Comparison of ENCODE assay signal across 28 cellular contexts in genomic region chr12:69168828-69169227, GRCh38.
"Had no signal": no experiment of that assay in that cellular context is flagged by ENCODE, and none has a peak within 500 bp of the region (broad histone marks: within the 10 kb centered on the region; RNA-seq: fewer than 3 reads in every experiment).

No MANE protein-coding gene starts in this region.

- H3K4me3 ChIP-seq: breast epithelium, MG63, Peyer's patch, SJCRH30 had no signal

- H3K36me3 Mint-ChIP-seq: activated naive CD4-positive, alpha-beta T cell treated with anti-CD3 and anti-CD28 coated beads, Interleukin-2, amount 50 U/mL, for 24 hours had no signal

- H3K9me3 ChIP-seq: breast epithelium, MG63, Peyer's patch, SJCRH30, SK-N-SH had no signal

- H3K4me1 ChIP-seq: breast epithelium, Peyer's patch, SJCRH30 had no signal

- DNase-seq: activated CD4-positive, alpha-beta T cell treated with anti-CD3 and anti-CD28 coated beads for 48 hours; activated CD4-positive, alpha-beta T cell treated with anti-CD3 and anti-CD28 coated beads, Interleukin-2, amount 50 U/mL, for 4 hours; activated CD4-positive, CD25-positive, alpha-beta regulatory T cell treated with anti-CD3 and anti-CD28 coated beads, Interleukin-2, amount 50 U/mL, for 72 hours; activated CD8-positive, alpha-beta memory T cell treated with anti-CD3 and anti-CD28 coated beads, Interleukin-2, amount 50 U/mL, for 48 hours; activated CD8-positive, alpha-beta T cell treated with anti-CD3 and anti-CD28 coated beads, Interleukin-2, amount 10 ng/mL, durations not matched to agents 7 days and 5 days; activated effector memory CD4-positive, alpha-beta T cell treated with Interleukin-2 at 50 U/mL for 16 hours; activated naive CD4-positive, alpha-beta T cell; activated T-cell treated with anti-CD3 and anti-CD28 coated beads, Interleukin-2, amount 50 U/mL, for 1 hour; aorta; central memory CD4-positive, alpha-beta T cell; MG63; MV-4-11; NCI-H1092 treated with DMSO at 0.1 percent for 48 hours; NCI-H1436 treated with DMSO at 0.1 percent for 48 hours; NCI-H2081 treated with DMSO at 0.1 percent for 48 hours; NCI-H345; NCI-H510A; NCI-H69; Peyer's patch; Right ventricle myocardium superior; SJCRH30; SK-N-SH; T-helper 1 cell; WERI-Rb-1 had no signal

- H3K4me1 Mint-ChIP-seq: activated naive CD4-positive, alpha-beta T cell treated with anti-CD3 and anti-CD28 coated beads, Interleukin-2, amount 50 U/mL, for 24 hours had no signal

- H3K9me3 Mint-ChIP-seq: activated naive CD4-positive, alpha-beta T cell treated with anti-CD3 and anti-CD28 coated beads, Interleukin-2, amount 50 U/mL, for 24 hours; activated T-helper 1 cell treated with anti-CD3 and anti-CD28 coated beads, Interleukin-12 subunit alpha, Interleukin-12 subunit beta, Interleukin-2, Interleukin-4 antibody, amounts not matched to agents 30 ng/mL and 10 ng/mL and 1 ng/mL, durations not matched to agents 14 hours and 24 hours and 36 hours had no signal

- H3K4me2 ChIP-seq: SK-N-SH had no signal

- H3K4me3 Mint-ChIP-seq: activated CD8-positive, alpha-beta T cell treated with anti-CD3 and anti-CD28 coated beads, Interleukin-2, amount 10 ng/mL, durations not matched to agents 7 days and 5 days; activated naive CD4-positive, alpha-beta T cell treated with anti-CD3 and anti-CD28 coated beads, Interleukin-2, amount 50 U/mL, for 24 hours; activated T-helper 1 cell treated with anti-CD3 and anti-CD28 coated beads, Interleukin-12 subunit alpha, Interleukin-12 subunit beta, Interleukin-2, Interleukin-4 antibody, amounts not matched to agents 30 ng/mL and 10 ng/mL and 1 ng/mL, durations not matched to agents 14 hours and 24 hours and 36 hours had no signal

- H3K27ac ChIP-seq: breast epithelium, Peyer's patch, RWPE1, SJCRH30, WERI-Rb-1 had no signal

- H3K27me3 ChIP-seq: breast epithelium, MG63, Peyer's patch, SJCRH30 had no signal

- ATAC-seq: activated CD8-positive, alpha-beta T cell treated with anti-CD3 and anti-CD28 coated beads, Interleukin-2, amount 10 ng/mL, durations not matched to agents 7 days and 5 days had no signal

- H3K27me3 Mint-ChIP-seq: activated naive CD4-positive, alpha-beta T cell treated with anti-CD3 and anti-CD28 coated beads, Interleukin-2, amount 50 U/mL, for 24 hours had no signal

- H3K9me2 ChIP-seq: SK-N-SH had no signal

- H3K27ac Mint-ChIP-seq: activated CD8-positive, alpha-beta T cell treated with anti-CD3 and anti-CD28 coated beads, Interleukin-2, amount 10 ng/mL, durations not matched to agents 7 days and 5 days; activated naive CD4-positive, alpha-beta T cell treated with anti-CD3 and anti-CD28 coated beads, Interleukin-2, amount 50 U/mL, for 24 hours; activated T-helper 1 cell treated with anti-CD3 and anti-CD28 coated beads, Interleukin-12 subunit alpha, Interleukin-12 subunit beta, Interleukin-2, Interleukin-4 antibody, amounts not matched to agents 30 ng/mL and 10 ng/mL and 1 ng/mL, durations not matched to agents 14 hours and 24 hours and 36 hours had no signal

- H3K36me3 ChIP-seq: breast epithelium, MG63, Peyer's patch, SJCRH30, WERI-Rb-1 had no signal

- H3K9ac ChIP-seq: SK-N-SH had no signal
